ENCODE assay signal across 16 cellular contexts in genomic region chr7:142418316-142418715, GRCh38.
"Had no signal": no experiment of that assay in that cellular context is flagged by ENCODE, and none has a peak within 500 bp of the region (broad histone marks: within the 10 kb centered on the region; RNA-seq: fewer than 3 reads in every experiment).

No MANE protein-coding gene starts in this region.

- DNase-seq: activated CD4-positive, alpha-beta T cell treated with anti-CD3 and anti-CD28 coated beads, Interleukin-2, amount 50 U/mL, for 48 hours; activated CD8-positive, alpha-beta memory T cell treated with anti-CD3 and anti-CD28 coated beads, Interleukin-2, amount 10 ng/mL, durations not matched to agents 7 days and 5 days; activated gamma-delta T cell treated with Interleukin-2 at 50 U/mL for 16 hours; activated T-cell treated with anti-CD3 and anti-CD28 coated beads, Interleukin-2, amount 50 U/mL, for 24 hours; immature natural killer cell; nephron progenitor cell; sigmoid colon; stimulated activated CD4-positive, alpha-beta T cell treated with anti-CD3 and anti-CD28 coated beads, Interleukin-2, amount 100 ng/mL, for 48 hours; stimulated activated naive CD8-positive, alpha-beta T cell treated with anti-CD3 and anti-CD28 coated beads, Interleukin-15, Interleukin-2, amounts not matched to agents 100 U/mL and 50 U/mL, for 24 hours had no signal

- H3K4me1 ChIP-seq: ascending aorta, sigmoid colon had no signal

- FAIRE-seq: bronchial epithelial cell, endometrium, urothelium cell line had no signal

- H3K27me3 ChIP-seq: ascending aorta, sigmoid colon had no signal

- H3K36me3 Mint-ChIP-seq: activated CD8-positive, alpha-beta memory T cell treated with anti-CD3 and anti-CD28 coated beads, Interleukin-2, amount 10 ng/mL, durations not matched to agents 7 days and 5 days; immature natural killer cell had no signal

- H3K9me3 ChIP-seq: ascending aorta, sigmoid colon had no signal

- H3K27ac ChIP-seq: ascending aorta, sigmoid colon had no signal

- H3K4me1 Mint-ChIP-seq: immature natural killer cell had no signal

- H3K27me3 Mint-ChIP-seq: activated CD8-positive, alpha-beta memory T cell treated with anti-CD3 and anti-CD28 coated beads, Interleukin-2, amount 10 ng/mL, durations not matched to agents 7 days and 5 days; activated T-cell treated with anti-CD3 and anti-CD28 coated beads, Interleukin-2, amount 50 U/mL, for 24 hours had no signal

- H3K27ac Mint-ChIP-seq: activated CD8-positive, alpha-beta memory T cell treated with anti-CD3 and anti-CD28 coated beads, Interleukin-2, amount 10 ng/mL, durations not matched to agents 7 days and 5 days; activated T-cell treated with anti-CD3 and anti-CD28 coated beads, Interleukin-2, amount 50 U/mL, for 24 hours; immature natural killer cell; nephron progenitor cell; T-helper 2 cell treated with Interferon-gamma antibody and Interleukin-4, amounts not matched to agents 5 μg/mL and 100 μg/mL, for 36 hours had no signal

- ATAC-seq: activated CD4-positive, CD25-positive, alpha-beta regulatory T cell treated with anti-CD3 and anti-CD28 coated beads, Interleukin-2, amount 50 U/mL, for 24 hours; activated CD8-positive, alpha-beta memory T cell treated with anti-CD3 and anti-CD28 coated beads, Interleukin-2, amount 10 ng/mL, durations not matched to agents 7 days and 5 days; esophagus mucosa; stimulated activated naive CD8-positive, alpha-beta T cell treated with anti-CD3 and anti-CD28 coated beads, Interleukin-15, Interleukin-2, amounts not matched to agents 100 U/mL and 50 U/mL, for 24 hours had no signal

- H3K9me3 Mint-ChIP-seq: activated T-cell treated with anti-CD3 and anti-CD28 coated beads, Interleukin-2, amount 50 U/mL, for 24 hours; immature natural killer cell; nephron progenitor cell; T-helper 2 cell treated with Interferon-gamma antibody and Interleukin-4, amounts not matched to agents 5 μg/mL and 100 μg/mL, for 36 hours had no signal

- H3K4me3 ChIP-seq: ascending aorta, sigmoid colon had no signal

- H3K4me3 Mint-ChIP-seq: activated CD8-positive, alpha-beta memory T cell treated with anti-CD3 and anti-CD28 coated beads, Interleukin-2, amount 10 ng/mL, durations not matched to agents 7 days and 5 days; activated T-cell treated with anti-CD3 and anti-CD28 coated beads, Interleukin-2, amount 50 U/mL, for 24 hours; immature natural killer cell; nephron progenitor cell; T-helper 2 cell treated with Interferon-gamma antibody and Interleukin-4, amounts not matched to agents 5 μg/mL and 100 μg/mL, for 36 hours had no signal

- H3K36me3 ChIP-seq: ascending aorta, sigmoid colon had no signal
